22 cellular contexts compared by ENCODE assay signal in genomic region chr13:27018230-27018875, GRCh38.
A peak's percentile ranks its signal among the peaks of the same experiment; 100 is the strongest.
DNase-seq lines count a peak whose midpoint lies in the region; ATAC-seq and TF ChIP-seq lines count a peak whose summit lies in the region.
"Had no signal": no experiment of that assay in that cellular context is flagged by ENCODE, and none has a peak within 500 bp of the region (broad histone marks: within the 10 kb centered on the region; RNA-seq: fewer than 3 reads in every experiment).

No MANE protein-coding gene starts in this region.

- ATAC-seq in Panc1 (no peak), left lobe of liver (peak; percentile 93)
- ATAC-seq: activated CD4-positive, CD25-positive, alpha-beta regulatory T cell treated with anti-CD3 and anti-CD28 coated beads, Interleukin-2, amount 50 U/mL, for 24 hours; foreskin keratinocyte; left ventricle myocardium superior had no signal

- CTCF ChIA-PET in Panc1 (lab: Charles Lee) = no interaction called here
- CTCF ChIA-PET in activated CD4-positive, alpha-beta memory T cell treated with anti-CD3 and anti-CD28 coated beads, Interleukin-2, amount 10 ng/mL, durations not matched to agents 7 days and 5 days (lab: Charles Lee) = no interaction called here

- peaks cover 9% of the 10 kb centered on the region for H3K4me1 Mint-ChIP-seq in activated CD4-positive, alpha-beta memory T cell treated with anti-CD3 and anti-CD28 coated beads, Interleukin-2, amount 10 ng/mL, durations not matched to agents 7 days and 5 days

- no peaks in the 10 kb centered on the region for H3K9me3 Mint-ChIP-seq in activated CD4-positive, alpha-beta memory T cell treated with anti-CD3 and anti-CD28 coated beads, Interleukin-2, amount 10 ng/mL, durations not matched to agents 7 days and 5 days
- H3K9me3 Mint-ChIP-seq: activated CD4-positive, alpha-beta memory T cell treated with anti-CD3 and anti-CD28 coated beads for 36 hours had no signal

- POLR2A ChIA-PET in Panc1 (lab: Charles Lee) = no interaction called here
- POLR2A ChIA-PET in activated CD4-positive, alpha-beta memory T cell treated with anti-CD3 and anti-CD28 coated beads, Interleukin-2, amount 10 ng/mL, durations not matched to agents 7 days and 5 days (lab: Charles Lee) = no interaction called here

- no peak overlapping the region for H3K4me3 Mint-ChIP-seq in activated CD4-positive, alpha-beta memory T cell treated with anti-CD3 and anti-CD28 coated beads, Interleukin-2, amount 10 ng/mL, durations not matched to agents 7 days and 5 days
- H3K4me3 Mint-ChIP-seq: activated CD4-positive, alpha-beta memory T cell treated with anti-CD3 and anti-CD28 coated beads for 36 hours had no signal

- BruUV-seq in Panc1 (replicated peaks; lab: Mats Ljungman, UMichigan) = no TSS peak

- no peaks in the 10 kb centered on the region for H3K9me3 ChIP-seq in Panc1 (ENCODE audit: control insufficient read depth, insufficient read depth, low read depth, low read length)
- no peaks in the 10 kb centered on the region for H3K9me3 ChIP-seq in effector memory CD4-positive, alpha-beta T cell (ENCODE audit: control insufficient read depth, low read length)
- H3K9me3 ChIP-seq: BE2C, MG63, Peyer's patch, SJCRH30 had no signal

- DNase-seq in Caki2 (ENCODE audit: low read depth) (peak; percentile 39), Panc1 (ENCODE audit: low read depth, low spot score) (no peak), left lobe of liver (ENCODE audit: low spot score) (peak; percentile 89), renal cortical epithelial cell (ENCODE audit: low read depth) (peak; percentile 61), islet precursor cell (no peak), T-helper 9 cell (no peak)
- DNase-seq in activated CD4-positive, alpha-beta memory T cell treated with anti-CD3 and anti-CD28 coated beads, Interleukin-2, amount 10 ng/mL, durations not matched to agents 7 days and 5 days = no peak
- no peak for DNase-seq in effector memory CD4-positive, alpha-beta T cell
- DNase-seq: activated CD4-positive, alpha-beta memory T cell treated with anti-CD3 and anti-CD28 coated beads for 36 hours; activated gamma-delta T cell; activated T-cell treated with anti-CD3 and anti-CD28 coated beads, Interleukin-2, amount 50 U/mL, for 1 hour; BE2C; cerebellar nuclear complex; DND-41; erythroblast; foreskin keratinocyte; hippocampal formation; left ventricle myocardium superior; MG63; Peyer's patch; SJCRH30 had no signal

- intact Hi-C loops in Panc1 (cut with micrococcal nuclease; ENCODE audit: unreplicated experiment) = no loop called here

- peaks cover 22% of the 10 kb centered on the region for H3K4me1 ChIP-seq in Panc1 (ENCODE audit: control insufficient read depth, insufficient read depth, low read length)
- H3K4me1 ChIP-seq in effector memory CD4-positive, alpha-beta T cell (ENCODE audit: control insufficient read depth, insufficient read depth, low read length, poor library complexity, severe bottlenecking) = no peaks in the 10 kb centered on the region
- H3K4me1 ChIP-seq: BE2C, foreskin keratinocyte had no signal

- no peaks in the 10 kb centered on the region for H3K36me3 Mint-ChIP-seq in activated CD4-positive, alpha-beta memory T cell treated with anti-CD3 and anti-CD28 coated beads, Interleukin-2, amount 10 ng/mL, durations not matched to agents 7 days and 5 days (ENCODE audit: low read depth)
- H3K36me3 Mint-ChIP-seq: activated CD4-positive, alpha-beta memory T cell treated with anti-CD3 and anti-CD28 coated beads for 36 hours had no signal

- H3K27ac ChIP-seq in Panc1 (ENCODE audit: low read length) = peak overlapping the region; percentile 87
- H3K27ac ChIP-seq in effector memory CD4-positive, alpha-beta T cell (ENCODE audit: insufficient read depth, low read length, poor library complexity, severe bottlenecking) = no peak overlapping the region
- H3K27ac ChIP-seq: foreskin keratinocyte, SJCRH30 had no signal

- in situ Hi-C loops in Caki2 (cut with HindIII; ENCODE audit: low pct_unique_long_range_greater_than_20kb, low sequenced_read_pairs) (no loop called here), Panc1 (cut with HindIII; ENCODE audit: low pct_unique_long_range_greater_than_20kb, low sequenced_read_pairs) (no loop called here)

- no peak overlapping the region for H3K27ac Mint-ChIP-seq in activated CD4-positive, alpha-beta memory T cell treated with anti-CD3 and anti-CD28 coated beads, Interleukin-2, amount 10 ng/mL, durations not matched to agents 7 days and 5 days
- H3K27ac Mint-ChIP-seq: activated CD4-positive, alpha-beta memory T cell treated with anti-CD3 and anti-CD28 coated beads for 36 hours had no signal

- H3K27me3 ChIP-seq in Panc1 (ENCODE audit: control insufficient read depth, insufficient read depth, low read length) = no peaks in the 10 kb centered on the region
- no peaks in the 10 kb centered on the region for H3K27me3 ChIP-seq in effector memory CD4-positive, alpha-beta T cell (replicated peaks; ENCODE audit: control insufficient read depth, insufficient read depth, low read length, poor library complexity, severe bottlenecking)
- H3K27me3 ChIP-seq: BE2C, foreskin keratinocyte, MG63, Peyer's patch had no signal

- TF ChIP-seq CTCF in Panc1 (IDR thresholded peaks at IDR 0.05) = no peak

- H3K4me3 ChIP-seq in Panc1 (ENCODE audit: low read depth in 2 of 2, low read length in 2 of 2) = no peak overlapping the region
- no peak overlapping the region for H3K4me3 ChIP-seq in effector memory CD4-positive, alpha-beta T cell (ENCODE audit: insufficient read depth, low read depth, low read length, poor library complexity, severe bottlenecking)
- H3K4me3 ChIP-seq: MG63, Peyer's patch, SJCRH30 had no signal

- H3K27me3 Mint-ChIP-seq in activated CD4-positive, alpha-beta memory T cell treated with anti-CD3 and anti-CD28 coated beads, Interleukin-2, amount 10 ng/mL, durations not matched to agents 7 days and 5 days = peaks cover 8% of the 10 kb centered on the region

- no peaks in the 10 kb centered on the region for H3K36me3 ChIP-seq in Panc1 (ENCODE audit: control insufficient read depth, insufficient read depth, low read length)
- no peaks in the 10 kb centered on the region for H3K36me3 ChIP-seq in effector memory CD4-positive, alpha-beta T cell (ENCODE audit: control insufficient read depth, insufficient read depth, low read length)
- H3K36me3 ChIP-seq: BE2C, MG63, Peyer's patch, SJCRH30 had no signal

Comparison
In these comparisons a context has a peak if more than half of its experiments do, and no peak if none do; other contexts are left out.
1. DNase-seq: peak in Caki2 (single experiment), left lobe of liver (single experiment) and renal cortical epithelial cell (single experiment); none in Panc1 (single experiment), islet precursor cell (single experiment), activated CD4-positive, alpha-beta memory T cell treated with anti-CD3 and anti-CD28 coated beads, Interleukin-2, amount 10 ng/mL, durations not matched to agents 7 days and 5 days (single experiment), T-helper 9 cell (single experiment) and effector memory CD4-positive, alpha-beta T cell (0 of 3).